ENCODE assay signal across 25 cellular contexts in genomic region chr3:156974931-156975330, GRCh38.
"Had no signal": no experiment of that assay in that cellular context is flagged by ENCODE, and none has a peak within 500 bp of the region (broad histone marks: within the 10 kb centered on the region; RNA-seq: fewer than 3 reads in every experiment).

No MANE protein-coding gene starts in this region.

- H3K9me3 Mint-ChIP-seq: activated naive CD4-positive, alpha-beta T cell treated with anti-CD3 and anti-CD28 coated beads, Interleukin-2, amount 50 U/mL, for 24 hours; activated T-helper 1 cell treated with anti-CD3 and anti-CD28 coated beads, Interleukin-12 subunit alpha, Interleukin-12 subunit beta, Interleukin-2, Interleukin-4 antibody, amounts not matched to agents 30 ng/mL and 10 ng/mL and 1 ng/mL, durations not matched to agents 14 hours and 24 hours and 36 hours had no signal

- ATAC-seq: activated CD4-positive, alpha-beta T cell treated with anti-CD3 and anti-CD28 coated beads for 36 hours; activated CD8-positive, alpha-beta T cell treated with anti-CD3 and anti-CD28 coated beads for 36 hours; PC-3 had no signal

- H3K36me3 ChIP-seq: breast epithelium had no signal

- H3K4me3 Mint-ChIP-seq: activated CD4-positive, alpha-beta T cell treated with anti-CD3 and anti-CD28 coated beads for 36 hours; activated CD8-positive, alpha-beta T cell treated with anti-CD3 and anti-CD28 coated beads for 36 hours; activated naive CD4-positive, alpha-beta T cell treated with anti-CD3 and anti-CD28 coated beads, Interleukin-2, amount 50 U/mL, for 24 hours; activated T-helper 1 cell treated with anti-CD3 and anti-CD28 coated beads, Interleukin-12 subunit alpha, Interleukin-12 subunit beta, Interleukin-2, Interleukin-4 antibody, amounts not matched to agents 30 ng/mL and 10 ng/mL and 1 ng/mL, durations not matched to agents 14 hours and 24 hours and 36 hours had no signal

- H3K4me3 ChIP-seq: breast epithelium had no signal

- H3K4me1 Mint-ChIP-seq: activated CD4-positive, alpha-beta T cell treated with anti-CD3 and anti-CD28 coated beads for 36 hours had no signal

- H3K27me3 Mint-ChIP-seq: activated CD4-positive, alpha-beta T cell treated with anti-CD3 and anti-CD28 coated beads for 36 hours; activated CD8-positive, alpha-beta T cell treated with anti-CD3 and anti-CD28 coated beads for 36 hours; activated naive CD4-positive, alpha-beta T cell treated with anti-CD3 and anti-CD28 coated beads, Interleukin-2, amount 50 U/mL, for 24 hours had no signal

- H3K27ac ChIP-seq: breast epithelium, VCaP had no signal

- H3K4me1 ChIP-seq: breast epithelium had no signal

- H3K9me3 ChIP-seq: breast epithelium had no signal

- H3K36me3 Mint-ChIP-seq: activated naive CD4-positive, alpha-beta T cell treated with anti-CD3 and anti-CD28 coated beads, Interleukin-2, amount 50 U/mL, for 24 hours had no signal

- H3K27me3 ChIP-seq: breast epithelium had no signal

- H3K27ac Mint-ChIP-seq: activated CD4-positive, alpha-beta T cell treated with anti-CD3 and anti-CD28 coated beads for 36 hours; activated CD8-positive, alpha-beta T cell treated with anti-CD3 and anti-CD28 coated beads for 36 hours; activated naive CD4-positive, alpha-beta T cell treated with anti-CD3 and anti-CD28 coated beads, Interleukin-2, amount 50 U/mL, for 24 hours; activated T-helper 1 cell treated with anti-CD3 and anti-CD28 coated beads, Interleukin-12 subunit alpha, Interleukin-12 subunit beta, Interleukin-2, Interleukin-4 antibody, amounts not matched to agents 30 ng/mL and 10 ng/mL and 1 ng/mL, durations not matched to agents 14 hours and 24 hours and 36 hours had no signal

- FAIRE-seq: RCC 7860 had no signal

- DNase-seq: activated CD4-positive, alpha-beta T cell treated with anti-CD3 and anti-CD28 coated beads for 36 hours; activated CD8-positive, alpha-beta memory T cell treated with anti-CD3 and anti-CD28 coated beads, Interleukin-2, amount 50 U/mL, for 4 hours; activated CD8-positive, alpha-beta T cell treated with anti-CD3 and anti-CD28 coated beads for 36 hours; activated effector memory CD4-positive, alpha-beta T cell treated with Interleukin-2 at 50 U/mL for 16 hours; activated naive CD4-positive, alpha-beta T cell; aorta; caudate nucleus; Karpas-422; MM.1S; NCI-H1105; NCI-H1436; NCI-H1694 treated with DMSO at 0.1 percent for 48 hours; NCI-H2029 treated with DMSO at 0.1 percent for 48 hours; NCI-H345; NCI-H510A; NCI-H526 treated with DMSO at 0.1 percent for 48 hours; NK-92 treated with Interleukin-12 subunit alpha and Interleukin-12 subunit beta, amount 100 ng/mL, for 24 hours; PC-3; SHP77 treated with DMSO at 0.1 percent for 48 hours; T-helper 1 cell had no signal
